In genomic region chr2:172215936-172216335, GRCh38 we compare ENCODE assay signal across 20 cellular contexts.
"Had no signal": no experiment of that assay in that cellular context is flagged by ENCODE, and none has a peak within 500 bp of the region (broad histone marks: within the 10 kb centered on the region; RNA-seq: fewer than 3 reads in every experiment).

No MANE protein-coding gene starts in this region.

- H2AFZ ChIP-seq: hepatocyte had no signal

- H3K4me1 ChIP-seq: lower lobe of right lung, transverse colon had no signal

- H3K27ac Mint-ChIP-seq: activated naive CD4-positive, alpha-beta T cell treated with anti-CD3 and anti-CD28 coated beads, Interleukin-2, amount 10 ng/mL, durations not matched to agents 7 days and 5 days; activated naive CD8-positive, alpha-beta T cell treated with anti-CD3 and anti-CD28 coated beads, Interleukin-2, amount 50 U/mL, for 24 hours; dendritic cell treated with granulocyte-macrophage colony-stimulating factor and Interleukin-4, amounts not matched to agents 40 ng/mL and 50 ng/mL, for 4 days; nephron progenitor cell; stimulated activated naive CD8-positive, alpha-beta T cell treated with anti-CD3 and anti-CD28 coated beads, Interleukin-15, Interleukin-2, amounts not matched to agents 100 ng/mL and 50 ng/mL, for 24 hours had no signal

- H3K4me2 ChIP-seq: hepatocyte had no signal

- H3K9me3 Mint-ChIP-seq: activated naive CD4-positive, alpha-beta T cell treated with anti-CD3 and anti-CD28 coated beads, Interleukin-2, amount 10 ng/mL, durations not matched to agents 7 days and 5 days; activated naive CD8-positive, alpha-beta T cell treated with anti-CD3 and anti-CD28 coated beads, Interleukin-2, amount 50 U/mL, for 24 hours; dendritic cell treated with granulocyte-macrophage colony-stimulating factor and Interleukin-4, amounts not matched to agents 40 ng/mL and 50 ng/mL, for 4 days; nephron progenitor cell; stimulated activated naive CD8-positive, alpha-beta T cell treated with anti-CD3 and anti-CD28 coated beads, Interleukin-15, Interleukin-2, amounts not matched to agents 100 ng/mL and 50 ng/mL, for 24 hours had no signal

- H3K36me3 ChIP-seq: lower lobe of right lung, transverse colon had no signal

- FAIRE-seq: endothelial cell of umbilical vein, islet of Langerhans had no signal

- H3K27ac ChIP-seq: foreskin keratinocyte, hepatocyte, lower lobe of right lung, transverse colon had no signal

- H3K27me3 ChIP-seq: foreskin keratinocyte, hepatocyte, transverse colon had no signal

- DNase-seq: activated CD4-positive, alpha-beta T cell treated with anti-CD3 and anti-CD28 coated beads, Interleukin-2, amount 50 U/mL, for 1 hour; activated CD8-positive, alpha-beta memory T cell treated with anti-CD3 and anti-CD28 coated beads for 24 hours; activated CD8-positive, alpha-beta memory T cell treated with anti-CD3 and anti-CD28 coated beads, Interleukin-2, amount 50 U/mL, for 48 hours; activated effector memory CD4-positive, alpha-beta T cell treated with Interleukin-2 at 50 U/mL for 16 hours; activated naive CD4-positive, alpha-beta T cell treated with anti-CD3 and anti-CD28 coated beads, Interleukin-2, amount 10 ng/mL, durations not matched to agents 7 days and 5 days; activated naive CD8-positive, alpha-beta T cell treated with anti-CD3 and anti-CD28 coated beads, Interleukin-2, amount 50 U/mL, for 24 hours; activated T-cell treated with anti-CD3 and anti-CD28 coated beads, Interleukin-2, amount 50 U/mL, for 48 hours; aorta; cerebellar nuclear complex; effector CD8-positive, alpha-beta T cell; lower lobe of right lung; nephron progenitor cell; transverse colon had no signal

- H3K79me2 ChIP-seq: hepatocyte had no signal

- H3K4me3 Mint-ChIP-seq: activated naive CD4-positive, alpha-beta T cell treated with anti-CD3 and anti-CD28 coated beads, Interleukin-2, amount 10 ng/mL, durations not matched to agents 7 days and 5 days; activated naive CD8-positive, alpha-beta T cell treated with anti-CD3 and anti-CD28 coated beads, Interleukin-2, amount 50 U/mL, for 24 hours; dendritic cell treated with granulocyte-macrophage colony-stimulating factor and Interleukin-4, amounts not matched to agents 40 ng/mL and 50 ng/mL, for 4 days; nephron progenitor cell; stimulated activated naive CD8-positive, alpha-beta T cell treated with anti-CD3 and anti-CD28 coated beads, Interleukin-15, Interleukin-2, amounts not matched to agents 100 ng/mL and 50 ng/mL, for 24 hours had no signal

- ATAC-seq: activated CD4-positive, CD25-positive, alpha-beta regulatory T cell treated with anti-CD3 and anti-CD28 coated beads, Interleukin-2, amount 50 U/mL, for 24 hours; activated naive CD8-positive, alpha-beta T cell treated with anti-CD3 and anti-CD28 coated beads, Interleukin-2, amount 50 U/mL, for 24 hours had no signal

- H3K4me3 ChIP-seq: hepatocyte, lower lobe of right lung, transverse colon had no signal

- H3K9me3 ChIP-seq: lower lobe of right lung, transverse colon had no signal

- H3K27me3 Mint-ChIP-seq: activated naive CD8-positive, alpha-beta T cell treated with anti-CD3 and anti-CD28 coated beads, Interleukin-2, amount 50 U/mL, for 24 hours; dendritic cell treated with granulocyte-macrophage colony-stimulating factor and Interleukin-4, amounts not matched to agents 40 ng/mL and 50 ng/mL, for 4 days; stimulated activated naive CD8-positive, alpha-beta T cell treated with anti-CD3 and anti-CD28 coated beads, Interleukin-15, Interleukin-2, amounts not matched to agents 100 ng/mL and 50 ng/mL, for 24 hours had no signal
